8 cellular contexts compared by ENCODE assay signal in the genomic region with DNA sequence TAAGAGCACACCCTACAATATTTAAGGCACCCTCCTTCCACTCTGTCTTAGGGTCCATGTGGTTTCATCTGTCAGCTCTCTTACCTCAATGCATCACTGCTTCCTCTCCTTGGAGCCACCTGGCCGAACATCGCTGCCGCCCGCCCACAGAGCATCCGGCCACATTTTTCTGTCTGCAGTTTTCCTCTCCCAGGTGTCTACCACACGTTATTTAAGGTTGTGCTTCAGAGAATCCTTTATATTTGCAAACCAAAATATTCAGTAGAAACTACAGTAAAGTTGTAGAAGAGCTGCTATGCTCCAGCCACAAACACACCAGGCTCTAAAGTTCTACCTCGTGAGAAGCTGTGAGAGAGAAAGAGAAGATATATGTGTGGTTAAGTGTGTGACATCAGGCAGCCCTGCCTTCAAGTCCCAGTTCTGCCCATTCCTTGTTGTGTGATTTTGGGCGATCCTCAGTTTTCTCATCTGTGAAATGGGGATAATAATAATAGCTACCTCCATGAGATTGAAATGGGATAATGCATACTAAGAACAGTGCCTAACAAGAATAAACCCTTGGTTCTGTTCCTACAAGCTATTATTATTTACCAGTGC. TPM values are rescaled to one million over a fixed set of nuclear protein-coding genes. Genes with fewer than 3 reads are reported as not detected.
DNase-seq lines count a peak whose midpoint lies in the region; ATAC-seq and TF ChIP-seq lines count a peak whose summit lies in the region.

No MANE protein-coding gene starts in this region.

- H3K4me1 ChIP-seq in right atrium auricular region (peaks cover 0 to 8% of the 10 kb centered on the region in 2 donors), A673 (ENCODE audit: insufficient read depth, low read length, poor library complexity, severe bottlenecking) (peaks cover 4% of the 10 kb centered on the region)

- no peaks in the 10 kb centered on the region for H3K27me3 ChIP-seq in right atrium auricular region
- no peaks in the 10 kb centered on the region for H3K27me3 ChIP-seq in A673 (replicated peaks; ENCODE audit: insufficient read depth, low read depth, low read length, poor library complexity)

- intact Hi-C loops in A673 (cut with micrococcal nuclease; ENCODE audit: unreplicated experiment) = no loop called here

- H3K36me3 ChIP-seq in right atrium auricular region (no peaks in the 10 kb centered on the region), A673 (ENCODE audit: insufficient read depth, low read length, poor library complexity, severe bottlenecking) (no peaks in the 10 kb centered on the region)

- H3K4me3 ChIP-seq in right atrium auricular region (no peak overlapping the region), A673 (ENCODE audit: low read depth, low read length, poor library complexity, severe bottlenecking) (no peak overlapping the region)

- H3K27ac ChIP-seq in right atrium auricular region (no peak overlapping the region), A673 (ENCODE audit: low read depth, low read length, poor library complexity, severe bottlenecking) (no peak overlapping the region)

- POLR2A ChIA-PET in A673 (lab: Charles Lee; ENCODE audit: low non-redundant PET) = no interaction called here

- CTCF ChIA-PET in A673 (lab: Charles Lee) = no interaction called here

- H3K9me3 ChIP-seq in right atrium auricular region (no peaks in the 10 kb centered on the region), A673 (ENCODE audit: low read depth, low read length, poor library complexity, severe bottlenecking) (no peaks in the 10 kb centered on the region)

- no peak for TF ChIP-seq CTCF in right atrium auricular region (IDR thresholded peaks at IDR 0.05)
- no peak for TF ChIP-seq CTCF in A673 (conservative IDR thresholded peaks at IDR 0.05; ENCODE audit: low read depth, low read length)

- no TSS peak for BruUV-seq in A673 (replicated peaks; lab: Mats Ljungman, UMichigan)

- DNase-seq in activated CD8-positive, alpha-beta memory T cell treated with anti-CD3 and anti-CD28 coated beads, Interleukin-2, amount 50 U/mL, for 1 hour (ENCODE audit: extremely low read depth) = peak; percentile 86
- peak; percentile 44 to 77 for DNase-seq in stimulated activated CD4-positive, alpha-beta T cell treated with anti-CD3 and anti-CD28 coated beads, Interleukin-15, amount 100 ng/mL, for 1 hour (ENCODE audit: low read depth in 1 of 2, low spot score in 1 of 2)
- DNase-seq in right atrium auricular region (ENCODE audit: low spot score) (no peak), A673 (ENCODE audit: low spot score) (no peak), NCI-H1417 (lab: John Stamatoyannopoulos, UW) (no peak), ureter (ENCODE audit: low spot score) (no peak)

- ATAC-seq in GM19328 (IDR thresholded peaks at IDR 0.05; ENCODE audit: unreplicated experiment) (peak; percentile 63), HG03342 (IDR thresholded peaks at IDR 0.05; ENCODE audit: unreplicated experiment) (peak; percentile 70)

RNA-seq across cellular contexts. Expression of gene STK17B, which starts 4.9 kb away (rescaled TPM):
- total RNA-seq in right atrium auricular region (1 to 10 TPM; 6.7 to 7.9 TPM), A673 (2021) (18.4 and 18.5 TPM in 2 replicates), ureter (29.7 TPM)

Comparison
In these comparisons a context has a peak if more than half of its experiments do, and no peak if none do; other contexts are left out.
1. DNase-seq: peak in activated CD8-positive, alpha-beta memory T cell treated with anti-CD3 and anti-CD28 coated beads, Interleukin-2, amount 50 U/mL, for 1 hour (single experiment) and stimulated activated CD4-positive, alpha-beta T cell treated with anti-CD3 and anti-CD28 coated beads, Interleukin-15, amount 100 ng/mL, for 1 hour (2 of 2); none in right atrium auricular region (single experiment), A673 (single experiment), NCI-H1417 (0 of 3) and ureter (single experiment).